Comparison of ENCODE assay signal across 8 cellular contexts in genomic region chr5:102561894-102562760, GRCh38.
DNase-seq lines count a peak whose midpoint lies in the region; ATAC-seq and TF ChIP-seq lines count a peak whose summit lies in the region.

No MANE protein-coding gene starts in this region.

- no peaks in the 10 kb centered on the region for H3K9me3 Mint-ChIP-seq in Caco-2 (ENCODE audit: unreplicated experiment)
- H3K9me3 Mint-ChIP-seq in activated naive CD8-positive, alpha-beta T cell treated with anti-CD3 and anti-CD28 coated beads for 36 hours, result peaks cover 8% of the 10 kb centered on the region
- no peaks in the 10 kb centered on the region for H3K9me3 Mint-ChIP-seq in activated CD8-positive, alpha-beta memory T cell treated with anti-CD3 and anti-CD28 coated beads, Interleukin-2, amount 10 ng/mL, durations not matched to agents 7 days and 5 days (ENCODE audit: low read depth)

- H3K4me3 ChIP-seq in Caco-2 (ENCODE audit: low read depth, low read length), result no peak overlapping the region

- no peaks in the 10 kb centered on the region for H3K36me3 ChIP-seq in Caco-2 (ENCODE audit: control insufficient read depth, insufficient read depth, low read length)

- no TSS peak for BruUV-seq in Caco-2 (replicated peaks; lab: Mats Ljungman, UMichigan)

- peak; percentile 60 for ATAC-seq in GM19324 (IDR thresholded peaks at IDR 0.05; ENCODE audit: low FRiP score, unreplicated experiment)
- no peak for ATAC-seq in activated CD8-positive, alpha-beta memory T cell treated with anti-CD3 and anti-CD28 coated beads, Interleukin-2, amount 10 ng/mL, durations not matched to agents 7 days and 5 days

- intact Hi-C loops in Caco-2 (cut with micrococcal nuclease; ENCODE audit: unreplicated experiment), result loop anchor here (2.0 to 5.0 kb wide), 2 partner anchors 25 to 110 kb away; no protein-coding TSS in a partner anchor

- H3K4me1 Mint-ChIP-seq in Caco-2 (ENCODE audit: low read depth, unreplicated experiment), result no peaks in the 10 kb centered on the region
- H3K4me1 Mint-ChIP-seq in activated naive CD8-positive, alpha-beta T cell treated with anti-CD3 and anti-CD28 coated beads for 36 hours, result no peaks in the 10 kb centered on the region
- no peaks in the 10 kb centered on the region for H3K4me1 Mint-ChIP-seq in activated CD8-positive, alpha-beta memory T cell treated with anti-CD3 and anti-CD28 coated beads, Interleukin-2, amount 10 ng/mL, durations not matched to agents 7 days and 5 days

- no peaks in the 10 kb centered on the region for H3K4me1 ChIP-seq in Caco-2

- CTCF ChIA-PET in Caco-2 (lab: Charles Lee), result no interaction called here
- CTCF ChIA-PET in activated CD8-positive, alpha-beta memory T cell treated with anti-CD3 and anti-CD28 coated beads, Interleukin-2, amount 10 ng/mL, durations not matched to agents 7 days and 5 days (lab: Charles Lee), result interaction anchor here (0.9 kb wide), 1 partner anchor 24 kb away, joined by 3 read pairs; no protein-coding TSS in a partner anchor

- DNase-seq in Caco-2, result peak; percentile 55 to 59
- peak; percentile 12 for DNase-seq in HuH-7 (ENCODE audit: low spot score)
- peak; percentile 6 for DNase-seq in activated naive CD8-positive, alpha-beta T cell treated with anti-CD3 and anti-CD28 coated beads for 36 hours
- peak; percentile 32 for DNase-seq in left kidney (ENCODE audit: low read depth, low spot score)
- no peak for DNase-seq in 8988T
- DNase-seq in activated CD8-positive, alpha-beta memory T cell treated with anti-CD3 and anti-CD28 coated beads, Interleukin-2, amount 10 ng/mL, durations not matched to agents 7 days and 5 days, result no peak
- DNase-seq in cerebellar nuclear complex (lab: John Stamatoyannopoulos, UW), result no peak

- no peaks in the 10 kb centered on the region for H3K36me3 Mint-ChIP-seq in Caco-2 (ENCODE audit: insufficient read depth, unreplicated experiment)
- no peaks in the 10 kb centered on the region for H3K36me3 Mint-ChIP-seq in activated naive CD8-positive, alpha-beta T cell treated with anti-CD3 and anti-CD28 coated beads for 36 hours
- H3K36me3 Mint-ChIP-seq in activated CD8-positive, alpha-beta memory T cell treated with anti-CD3 and anti-CD28 coated beads, Interleukin-2, amount 10 ng/mL, durations not matched to agents 7 days and 5 days, result no peaks in the 10 kb centered on the region

- TF ChIP-seq CTCF in Caco-2 (IDR thresholded peaks at IDR 0.05; ENCODE audit: insufficient read depth in 1 of 2, low read depth in 1 of 2, low read length in 1 of 2, severe bottlenecking in 1 of 2, unreplicated experiment in 1 of 2), result peak; percentile 75 to 77

- POLR2A ChIA-PET in Caco-2 (lab: Charles Lee), result no interaction called here

- H3K4me3 Mint-ChIP-seq in Caco-2 (ENCODE audit: unreplicated experiment), result no peak overlapping the region
- no peak overlapping the region for H3K4me3 Mint-ChIP-seq in activated naive CD8-positive, alpha-beta T cell treated with anti-CD3 and anti-CD28 coated beads for 36 hours
- no peak overlapping the region for H3K4me3 Mint-ChIP-seq in activated CD8-positive, alpha-beta memory T cell treated with anti-CD3 and anti-CD28 coated beads, Interleukin-2, amount 10 ng/mL, durations not matched to agents 7 days and 5 days

- no peaks in the 10 kb centered on the region for H3K9me3 ChIP-seq in Caco-2

- H3K27me3 Mint-ChIP-seq in Caco-2 (ENCODE audit: insufficient read depth, unreplicated experiment), result no peaks in the 10 kb centered on the region
- peaks cover 8% of the 10 kb centered on the region for H3K27me3 Mint-ChIP-seq in activated naive CD8-positive, alpha-beta T cell treated with anti-CD3 and anti-CD28 coated beads for 36 hours
- H3K27me3 Mint-ChIP-seq in activated CD8-positive, alpha-beta memory T cell treated with anti-CD3 and anti-CD28 coated beads, Interleukin-2, amount 10 ng/mL, durations not matched to agents 7 days and 5 days, result no peaks in the 10 kb centered on the region

- no peak overlapping the region for H3K27ac Mint-ChIP-seq in Caco-2 (ENCODE audit: unreplicated experiment)
- no peak overlapping the region for H3K27ac Mint-ChIP-seq in activated naive CD8-positive, alpha-beta T cell treated with anti-CD3 and anti-CD28 coated beads for 36 hours
- H3K27ac Mint-ChIP-seq in activated CD8-positive, alpha-beta memory T cell treated with anti-CD3 and anti-CD28 coated beads, Interleukin-2, amount 10 ng/mL, durations not matched to agents 7 days and 5 days, result no peak overlapping the region

- H3K27me3 ChIP-seq in Caco-2 (replicated peaks; ENCODE audit: control insufficient read depth, insufficient read depth, low read length), result no peaks in the 10 kb centered on the region

Comparison
In these comparisons a context has a peak if more than half of its experiments do, and no peak if none do; other contexts are left out.
1. DNase-seq: peak in Caco-2 (2 of 2), HuH-7 (single experiment), activated naive CD8-positive, alpha-beta T cell treated with anti-CD3 and anti-CD28 coated beads for 36 hours (single experiment) and left kidney (single experiment); none in 8988T (single experiment), activated CD8-positive, alpha-beta memory T cell treated with anti-CD3 and anti-CD28 coated beads, Interleukin-2, amount 10 ng/mL, durations not matched to agents 7 days and 5 days (single experiment) and cerebellar nuclear complex (0 of 2).